26 cellular contexts compared by ENCODE assay signal in genomic region chr1:56547473-56547872, GRCh38. TPM values are rescaled to one million over a fixed set of nuclear protein-coding genes. Genes with fewer than 3 reads are reported as not detected.
DNase-seq lines count a peak whose midpoint lies in the region; ATAC-seq, FAIRE-seq and TF ChIP-seq lines count a peak whose summit lies in the region.
"Had no signal": no experiment of that assay in that cellular context is flagged by ENCODE, and none has a peak within 500 bp of the region (broad histone marks: within the 10 kb centered on the region; RNA-seq: fewer than 3 reads in every experiment).

No MANE protein-coding gene starts in this region.

- H3K4me3 ChIP-seq in left ventricle myocardium inferior (no peak overlapping the region), thyroid gland (replicated peaks in 1 of 3) (no peak overlapping the region)
- H3K4me3 ChIP-seq: A549, prostate gland had no signal

- TF ChIP-seq CTCF in left ventricle myocardium inferior (IDR thresholded peaks at IDR 0.05; ENCODE audit: borderline replicate concordance) (no peak), foreskin keratinocyte (conservative IDR thresholded peaks at IDR 0.05) (no peak), nephron (IDR thresholded peaks at IDR 0.05; ENCODE audit: unreplicated experiment in 3 of 3) (no peak), thyroid gland (IDR thresholded peaks at IDR 0.05) (no peak)

- WGBS in thyroid gland, 2 donors, result 58 to 72% methylated on average over 1 of the region's 1 CpG

- no peaks in the 10 kb centered on the region for H3K27me3 Mint-ChIP-seq in nephron (ENCODE audit: low read depth)
- H3K27me3 Mint-ChIP-seq: memory B cell had no signal

- H3K9me3 Mint-ChIP-seq in nephron, result no peaks in the 10 kb centered on the region
- H3K9me3 Mint-ChIP-seq: memory B cell; natural killer cell treated with Interleukin-12 subunit alpha and Interleukin-12 subunit beta and Interleukin-15 and Interleukin-18, amount 100 ng/mL, for 72 hours had no signal

- H3K27ac ChIP-seq in left ventricle myocardium inferior (replicated peaks) (peak overlapping the region; percentile 86), foreskin keratinocyte (no peak overlapping the region), thyroid gland (peak overlapping the region; percentile 76 to 78 (median 76))
- H3K27ac ChIP-seq: A549, prostate gland had no signal

- ATAC-seq in foreskin keratinocyte (peak; percentile 14), GM21447 (IDR thresholded peaks at IDR 0.05; ENCODE audit: unreplicated experiment) (no peak)
- ATAC-seq: A549; activated CD4-positive, CD25-positive, alpha-beta regulatory T cell treated with anti-CD3 and anti-CD28 coated beads, Interleukin-2, amount 50 U/mL, for 24 hours; natural killer cell treated with Interleukin-12 subunit alpha and Interleukin-12 subunit beta and Interleukin-15 and Interleukin-18, amount 100 ng/mL, for 72 hours had no signal

- peaks cover 77% of the 10 kb centered on the region for H3K4me1 Mint-ChIP-seq in nephron
- H3K4me1 Mint-ChIP-seq: activated naive CD4-positive, alpha-beta T cell treated with anti-CD3 and anti-CD28 coated beads, Interleukin-2, amount 50 U/mL, for 24 hours; memory B cell had no signal

- H3K4me3 Mint-ChIP-seq in nephron, result no peak overlapping the region
- H3K4me3 Mint-ChIP-seq: activated naive CD4-positive, alpha-beta T cell treated with anti-CD3 and anti-CD28 coated beads, Interleukin-2, amount 50 U/mL, for 24 hours; memory B cell; natural killer cell treated with Interleukin-12 subunit alpha and Interleukin-12 subunit beta and Interleukin-15 and Interleukin-18, amount 100 ng/mL, for 72 hours had no signal

- H3K4me1 ChIP-seq in left ventricle myocardium inferior, result peaks cover 100% of the 10 kb centered on the region
- no peaks in the 10 kb centered on the region for H3K4me1 ChIP-seq in foreskin keratinocyte
- peaks cover 94 to 97% of the 10 kb centered on the region in 2 donors for H3K4me1 ChIP-seq in thyroid gland
- H3K4me1 ChIP-seq: prostate gland had no signal

- no peak for TF ChIP-seq POLR2A in thyroid gland (IDR thresholded peaks at IDR 0.05)
- TF ChIP-seq POLR2A in GM12891 (IDR thresholded peaks at IDR 0.05; ENCODE audit: low read depth, low read length), result no peak

- intact Hi-C loops in left ventricle myocardium inferior (cut with micrococcal nuclease), result no loop called here
- intact Hi-C loops in cardiac septum (cut with DNase I), result no loop called here
- intact Hi-C loops in thyroid gland (cut with DNase I), result no loop called here

- H3K27me3 ChIP-seq in left ventricle myocardium inferior (ENCODE audit: low read depth) (no peaks in the 10 kb centered on the region), foreskin keratinocyte (no peaks in the 10 kb centered on the region), thyroid gland (no peaks in the 10 kb centered on the region)

- FAIRE-seq in GM12891 (lab: Jason Lieb, UNC), result no peak
- FAIRE-seq: A549, colon, D721Med, islet of Langerhans had no signal

- H3K9me3 ChIP-seq in left ventricle myocardium inferior (replicated peaks) (no peaks in the 10 kb centered on the region), thyroid gland (no peaks in the 10 kb centered on the region)
- H3K9me3 ChIP-seq: A549, prostate gland had no signal

- DNase-seq in left ventricle myocardium inferior (no peak), cardiac septum (ENCODE audit: low spot score) (no peak), foreskin keratinocyte (no peak), thyroid gland (no peak), DMS79 (lab: John Stamatoyannopoulos, UW) (no peak), GM12891 (ENCODE audit: insufficient read length, low spot score) (no peak)
- DNase-seq: activated T-cell treated with anti-CD3 and anti-CD28 coated beads, Interleukin-2, amount 50 U/mL, for 48 hours; Kasumi-1; NCI-H1092 treated with DMSO at 0.1 percent for 48 hours; NCI-H2081; NCI-H446 treated with DMSO at 0.1 percent for 48 hours; NK-92 treated with Interleukin-12 subunit alpha and Interleukin-12 subunit beta, amount 100 ng/mL, for 24 hours; RPMI8226; stimulated activated CD4-positive, alpha-beta T cell treated with anti-CD3 and anti-CD28 coated beads, Interleukin-12 subunit alpha, Interleukin-12 subunit beta, amount 100 ng/mL, for 4 hours; T1000 had no signal

- H3K27ac Mint-ChIP-seq in nephron, result peak overlapping the region in 2 of 3 experiments; percentile 7 to 40
- H3K27ac Mint-ChIP-seq: activated naive CD4-positive, alpha-beta T cell treated with anti-CD3 and anti-CD28 coated beads, Interleukin-2, amount 50 U/mL, for 24 hours; memory B cell; natural killer cell treated with Interleukin-12 subunit alpha and Interleukin-12 subunit beta and Interleukin-15 and Interleukin-18, amount 100 ng/mL, for 72 hours had no signal

- no peaks in the 10 kb centered on the region for H3K36me3 ChIP-seq in left ventricle myocardium inferior
- no peaks in the 10 kb centered on the region for H3K36me3 ChIP-seq in thyroid gland
- H3K36me3 ChIP-seq: prostate gland had no signal

- peaks cover 20% of the 10 kb centered on the region for H3K36me3 Mint-ChIP-seq in nephron (ENCODE audit: low read depth)
- H3K36me3 Mint-ChIP-seq: activated naive CD4-positive, alpha-beta T cell treated with anti-CD3 and anti-CD28 coated beads, Interleukin-2, amount 50 U/mL, for 24 hours; memory B cell; natural killer cell treated with Interleukin-12 subunit alpha and Interleukin-12 subunit beta and Interleukin-15 and Interleukin-18, amount 100 ng/mL, for 72 hours had no signal

TF ChIP-seq in GM12891, 5 proteins besides CTCF, POLR2A, EP300 and RAD21:
- TF ChIP-seq SPI1 (IDR thresholded peaks at IDR 0.05; ENCODE audit: low read depth, low read length) (no peak), POLR2AphosphoS5 (IDR thresholded peaks at IDR 0.05; ENCODE audit: low read depth, low read length) (no peak), PAX5 (IDR thresholded peaks at IDR 0.05; ENCODE audit: insufficient read depth, low read length, severe bottlenecking) (no peak), TAF1 (IDR thresholded peaks at IDR 0.05; ENCODE audit: low read depth, low read length) (no peak), POU2F2 (IDR thresholded peaks at IDR 0.05; ENCODE audit: low read depth, low read length) (no peak)

RNA-seq across cellular contexts. Expression of gene PLPP3, which starts 31.9 kb away (rescaled TPM):
- total RNA-seq in left ventricle myocardium inferior (101 TPM), cardiac septum (61.0 TPM), foreskin keratinocyte (1.5 and 1.6 TPM in 2 replicates), thyroid gland (100 to 1,000 TPM; 257 to 764 (median 675) TPM)
- 0.65 and 0.68 TPM in 2 replicates for polyA plus RNA-seq in foreskin keratinocyte
- 0.22 TPM for polyA plus RNA-seq in GM12891 (2012; ENCODE audit: low read depth, missing spikeins)

Comparison
In these comparisons a context has a peak if more than half of its experiments do, and no peak if none do; other contexts are left out.
1. RNA of gene PLPP3, which starts 31.9 kb away (total RNA-seq): 257 to 764 TPM in thyroid gland, 101 TPM in left ventricle myocardium inferior (single experiment) and 61.0 TPM in cardiac septum (single experiment); 1.5 to 1.6 TPM in foreskin keratinocyte; every median in the first group is over 10 times any median in the second.